Comparison of ENCODE assay signal across 8 cellular contexts in the genomic region with DNA sequence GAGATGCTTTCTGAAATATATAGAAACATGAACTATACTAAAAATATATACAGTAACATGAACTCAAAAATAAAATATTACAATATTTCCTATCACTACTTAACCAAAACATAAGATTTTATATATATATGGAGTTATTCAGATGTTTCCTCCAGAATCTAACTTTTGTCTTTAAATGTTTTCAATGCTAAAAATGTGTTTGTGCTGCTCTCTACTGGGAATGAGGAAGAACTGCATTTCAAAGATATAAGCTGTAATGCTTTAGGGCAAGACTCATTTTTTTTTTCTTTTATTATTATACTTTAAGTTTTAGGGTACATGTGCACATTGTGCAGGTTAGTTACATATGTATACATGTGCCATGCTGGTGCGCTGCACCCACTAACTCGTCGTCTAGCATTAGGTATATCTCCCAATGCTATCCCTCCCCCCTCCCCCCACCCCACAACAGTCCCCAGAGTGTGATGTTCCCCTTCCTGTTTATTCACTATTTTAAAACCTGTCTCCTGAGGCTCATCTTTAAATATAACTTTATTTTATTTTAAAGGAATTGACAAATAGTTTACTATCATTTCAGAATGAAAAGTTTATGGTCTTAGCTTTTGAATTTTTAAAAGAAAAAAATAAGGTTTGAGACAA. TPM values are rescaled to one million over a fixed set of nuclear protein-coding genes. Genes with fewer than 3 reads are reported as not detected.
DNase-seq lines count a peak whose midpoint lies in the region; FAIRE-seq and TF ChIP-seq lines count a peak whose summit lies in the region.
"Not testable (repeated sequence)": the region's sequence is repeated elsewhere in the genome, so short reads cannot be mapped to it uniquely, and the experiment has no call there.

No MANE protein-coding gene starts in this region.

- H3K9me3 Mint-ChIP-seq in H9, nephron progenitor cell: not testable (repeated sequence)

- H3K36me3 Mint-ChIP-seq in H9 (ENCODE audit: insufficient read depth in 1 of 3, low read depth in 3 of 3); nephron progenitor cell (ENCODE audit: low read depth): not testable (repeated sequence)

- H2BK20ac ChIP-seq in H9 (ENCODE audit: low read depth, low read length, poor library complexity, severe bottlenecking) = not testable (repeated sequence)

- H3K23ac ChIP-seq in H9 (ENCODE audit: insufficient read length, low read depth, low read length) = not testable (repeated sequence)

- not testable (repeated sequence) for H3K27ac ChIP-seq in AG04450 (ENCODE audit: low read depth, low read length); H9 (ENCODE audit: insufficient read length, low read depth, low read length); Karpas-422 (ENCODE audit: low read length)

- peak; percentile 97 for FAIRE-seq in frontal cortex (lab: Jason Lieb, UNC)

- not testable (repeated sequence) for H3K27me3 Mint-ChIP-seq in H9 (ENCODE audit: low read depth); nephron progenitor cell (ENCODE audit: low read depth, poor library complexity)

- H3K56ac ChIP-seq in H9 (ENCODE audit: insufficient read length, low read depth, low read length) = not testable (repeated sequence)

- not testable (repeated sequence) for H2AFZ ChIP-seq in H9 (ENCODE audit: low read length); Karpas-422 (ENCODE audit: low read length)

- H3K9ac ChIP-seq in H9 (ENCODE audit: extremely low read depth, insufficient read length, low read length); Karpas-422 (ENCODE audit: low read length): not testable (repeated sequence)

- not testable (repeated sequence) for H4K91ac ChIP-seq in H9 (ENCODE audit: insufficient read length, low read depth, low read length)

- not testable (repeated sequence) for H2AK5ac ChIP-seq in H9 (ENCODE audit: insufficient read length, low read length)

- DNase-seq in AG04450 (ENCODE audit: low read depth, low spot score) = peak; percentile 3
- not testable (repeated sequence) for DNase-seq in H9; frontal cortex (ENCODE audit: low spot score in 2 of 2); nephron progenitor cell
- peak; percentile 77 for DNase-seq in Karpas-422
- peak; percentile 30 to 44 for DNase-seq in NOMO-1 (lab: John Stamatoyannopoulos, UW; ENCODE audit: unreplicated experiment in 2 of 2)
- peak; percentile 33 for DNase-seq in astrocyte of the cerebellum (ENCODE audit: low read depth)

- not testable (repeated sequence) for H3K4me1 Mint-ChIP-seq in H9
- peaks cover 55% of the 10 kb centered on the region for H3K4me1 Mint-ChIP-seq in nephron progenitor cell

- not testable (repeated sequence) for H2BK15ac ChIP-seq in H9 (ENCODE audit: low read depth, low read length)

- not testable (repeated sequence) for H3K18ac ChIP-seq in H9 (ENCODE audit: insufficient read length, low read depth, low read length)

- H3K79me1 ChIP-seq in H9 (ENCODE audit: insufficient read depth, low read depth, low read length, poor library complexity, severe bottlenecking) = not testable (repeated sequence)

- not testable (repeated sequence) for H3K23me2 ChIP-seq in H9 (ENCODE audit: insufficient read length, low read depth, low read length, poor library complexity, severe bottlenecking)

- H3T11ph ChIP-seq in H9 (ENCODE audit: low read length) = not testable (repeated sequence)

- not testable (repeated sequence) for H3K4me3 Mint-ChIP-seq in H9, nephron progenitor cell

- TF ChIP-seq CTCF in AG04450 (IDR thresholded peaks at IDR 0.05; ENCODE audit: low read depth, low read length) (peak; percentile 69), GM12872 (IDR thresholded peaks at IDR 0.05; ENCODE audit: insufficient read depth, low read depth, low read length) (peak; percentile 49; the same call in 2 of the 3 replicates), H9 (conservative IDR thresholded peaks at IDR 0.05) (peak; percentile 81), astrocyte of the cerebellum (IDR thresholded peaks at IDR 0.05; ENCODE audit: low read depth, low read length, missing control alignments) (peak; percentile 29), nephron progenitor cell (IDR thresholded peaks at IDR 0.05) (peak; percentile 69)

- H3K79me2 ChIP-seq in H9 (ENCODE audit: insufficient read depth, low read length); Karpas-422 (ENCODE audit: low read length): not testable (repeated sequence)

- H4K20me1 ChIP-seq in H9 (ENCODE audit: control insufficient read depth, insufficient read depth, insufficient read length) = not testable (repeated sequence)
- 0 out of 2 replicates have a peak, but pooled peaks cover 10% of the 10 kb centered on the region for H4K20me1 ChIP-seq in Karpas-422 (ENCODE audit: insufficient read depth, low read depth, low read length)

- H3K9me2 ChIP-seq in Karpas-422 (replicated peaks; ENCODE audit: insufficient read depth, low read length) = not testable (repeated sequence)

- not testable (repeated sequence) for H2BK5ac ChIP-seq in H9 (ENCODE audit: insufficient read length, low read length)

- no CpG with 5 or more reads among the region's 3 CpGs for WGBS in H9 (ENCODE audit: extremely low coverage, insufficient read length, low lambda C conversion rate)

- in situ Hi-C loops in astrocyte of the cerebellum (cut with HindIII; ENCODE audit: low sequenced_read_pairs) = not testable (repeated sequence)

- CTCF ChIA-PET in AG04450 (lab: Charles Lee) = interaction anchor here (0.6 to 10.3 kb wide), 27 partner anchors 11 to 1677 kb away, joined by 3 to 362 read pairs (median 4); no protein-coding TSS in a partner anchor

- not testable (repeated sequence) for H3K27ac Mint-ChIP-seq in H9, nephron progenitor cell

- H2BK120ac ChIP-seq in H9 (ENCODE audit: low read depth, low read length, poor library complexity, severe bottlenecking) = not testable (repeated sequence)

- not testable (repeated sequence) for H4K8ac ChIP-seq in H9 (replicated peaks; ENCODE audit: insufficient read length, low read depth, low read length)

- peaks cover 19% of the 10 kb centered on the region for H3K36me3 ChIP-seq in Karpas-422 (ENCODE audit: insufficient read depth, low read length)

- H3K4me3 ChIP-seq in AG04450 (ENCODE audit: low read depth, low read length); Karpas-422 (ENCODE audit: low read length); astrocyte of the cerebellum (ENCODE audit: low read depth, low read length): not testable (repeated sequence)

- not testable (repeated sequence) for H3K9me3 ChIP-seq in AG04450 (ENCODE audit: control insufficient read depth, insufficient read depth, low read length); H9 (ENCODE audit: control insufficient read depth, low read depth, low read length); Karpas-422 (ENCODE audit: low read length)

- not testable (repeated sequence) for H3K4ac ChIP-seq in H9 (ENCODE audit: low read depth, low read length)

- POLR2A ChIA-PET in AG04450 (lab: Yijun Ruan, JAX) = interaction anchor here (1.0 kb wide), 1 partner anchor 302 kb away, joined by 4 read pairs; no protein-coding TSS in a partner anchor

- not testable (repeated sequence) for H3K4me2 ChIP-seq in H9 (ENCODE audit: insufficient read depth, insufficient read length, low read length); Karpas-422 (ENCODE audit: low read depth, low read length, poor library complexity, severe bottlenecking)

- not testable (repeated sequence) for H2BK12ac ChIP-seq in H9 (ENCODE audit: insufficient read length, low read depth, low read length)

- H3K4me1 ChIP-seq in H9 (ENCODE audit: insufficient read depth, low read length) = not testable (repeated sequence)
- H3K4me1 ChIP-seq in Karpas-422 (ENCODE audit: low read length) = peaks cover 20% of the 10 kb centered on the region

- H4K5ac ChIP-seq in H9 (ENCODE audit: insufficient read length, low read depth, low read length) = not testable (repeated sequence)

- not testable (repeated sequence) for H3K14ac ChIP-seq in H9 (ENCODE audit: insufficient read depth, low read length)

- not testable (repeated sequence) for H3K27me3 ChIP-seq in AG04450 (ENCODE audit: control insufficient read depth, insufficient read depth, low read length); H9 (ENCODE audit: insufficient read depth, low read length); Karpas-422 (ENCODE audit: low read length)

RNA-seq across cellular contexts. Expression of a gene that starts 29.3 kb away (rescaled TPM):
- 8.3 and 12.7 TPM in 2 replicates for polyA plus RNA-seq in AG04450 (2011; rRNA removed)
- polyA minus RNA-seq in AG04450 (2011; rRNA and poly(A)+ RNA removed) = 6.6 and 9.5 TPM in 2 replicates
- total RNA-seq in H9 (2021) = 12.4 and 14.2 TPM in 2 replicates
- 6.4 and 15.8 TPM in 2 replicates for total RNA-seq in Karpas-422 (2014; rRNA removed; shearing (Covaris generic); ENCODE audit: low replicate concordance)
- total RNA-seq in frontal cortex = 16.7 TPM

RNA-seq across cellular contexts. Expression of a gene that starts 29.3 kb away (rescaled TPM):
- polyA plus RNA-seq in AG04450 (2011; rRNA removed) = 6.4 and 10.2 TPM in 2 replicates
- polyA minus RNA-seq in AG04450 (2011; rRNA and poly(A)+ RNA removed) = 3.9 and 9.1 TPM in 2 replicates
- total RNA-seq in H9 (2021) (38.5 and 39.5 TPM in 2 replicates), frontal cortex (4.5 TPM)
- 25.4 and 48.5 TPM in 2 replicates for total RNA-seq in Karpas-422 (2014; rRNA removed; shearing (Covaris generic); ENCODE audit: low replicate concordance)

Comparison
In these comparisons a context has a peak if more than half of its experiments do, and no peak if none do; other contexts are left out.
1. CTCF ChIP-seq: peak in every context shown above with its lines; median percentile 81 in H9; 69 in AG04450; 69 in nephron progenitor cell; 49 in GM12872; 29 in astrocyte of the cerebellum.